In genomic region chr20:1184260-1184637, GRCh38 we compare ENCODE assay signal across 1 cellular context.
TF ChIP-seq lines count a peak whose summit lies in the region.

No MANE protein-coding gene starts in this region.

TF ChIP-seq in WTC11, 78 proteins besides CTCF, POLR2A, EP300 and RAD21 (continued from another document):
- no peak for TF ChIP-seq FOXP4 (CRISPR knock-in tag; IDR thresholded peaks at IDR 0.05)
- TF ChIP-seq ZBTB21 (CRISPR knock-in tag; IDR thresholded peaks at IDR 0.05; ENCODE audit: borderline replicate concordance), result no peak
- TF ChIP-seq RELA (CRISPR knock-in tag; IDR thresholded peaks at IDR 0.05; ENCODE audit: borderline replicate concordance), result no peak
